8 cellular contexts compared by ENCODE assay signal in genomic region chrX:40734956-40735317, GRCh38. TPM values are rescaled to one million over a fixed set of nuclear protein-coding genes. Genes with fewer than 3 reads are reported as not detected.
A peak's percentile ranks its signal among the peaks of the same experiment; 100 is the strongest.
DNase-seq lines count a peak whose midpoint lies in the region; ATAC-seq and TF ChIP-seq lines count a peak whose summit lies in the region.

No MANE protein-coding gene starts in this region.

- H3K4me3 ChIP-seq in CD8-positive, alpha-beta memory T cell (ENCODE audit: low read length) = peak overlapping the region; percentile 69
- H3K4me3 ChIP-seq in WI38 (ENCODE audit: low read depth, low read length) (peak overlapping the region; percentile 73), uterus (peak overlapping the region; percentile 73 to 77)

- intact Hi-C loops in uterus (cut with DNase I; ENCODE audit: low total_unique reads) = no loop called here

- H3K4me3 Mint-ChIP-seq in CD8-positive, alpha-beta memory T cell = peak overlapping the region; percentile 87 to 100 (median 92)
- peak overlapping the region; percentile 87 to 89 (median 88) for H3K4me3 Mint-ChIP-seq in nephron

- peaks cover 0 to 18% (median 0%) of the 10 kb centered on the region in 3 donors for H3K36me3 Mint-ChIP-seq in CD8-positive, alpha-beta memory T cell
- no peaks in the 10 kb centered on the region for H3K36me3 Mint-ChIP-seq in nephron (ENCODE audit: low read depth)

- CTCF ChIA-PET in CD8-positive, alpha-beta memory T cell (lab: Charles Lee) = interaction anchor here (1.2 to 2.9 kb wide), 3 partner anchors 59 to 83 kb away, joined by 3 to 8 read pairs (median 5); no protein-coding TSS in a partner anchor

- ATAC-seq in HG03045 (IDR thresholded peaks at IDR 0.05; ENCODE audit: unreplicated experiment) (peak; percentile 10), esophagus mucosa (no peak)

- H3K27ac ChIP-seq in CD8-positive, alpha-beta memory T cell (ENCODE audit: low read depth, low read length) = peak overlapping the region; percentile 86
- H3K27ac ChIP-seq in epithelial cell of prostate (peak overlapping the region; percentile 85), uterus (peak overlapping the region; percentile 92)

- TF ChIP-seq CTCF in WI38 (IDR thresholded peaks at IDR 0.05; ENCODE audit: low read depth, low read length) (no peak), nephron (IDR thresholded peaks at IDR 0.05; ENCODE audit: unreplicated experiment in 3 of 3) (no peak), uterus (IDR thresholded peaks at IDR 0.05) (no peak)

- no peaks in the 10 kb centered on the region for H3K9me3 Mint-ChIP-seq in CD8-positive, alpha-beta memory T cell
- no peaks in the 10 kb centered on the region for H3K9me3 Mint-ChIP-seq in nephron

- no peak for TF ChIP-seq POLR2A in uterus (IDR thresholded peaks at IDR 0.05)

- peak in 1 of 5 donors; percentile 16 for DNase-seq in CD8-positive, alpha-beta memory T cell
- DNase-seq in epithelial cell of prostate (ENCODE audit: low read depth, low spot score) (no peak), uterus (peak; percentile 18 to 36), NCI-H345 treated with DMSO at 0.1 percent for 48 hours (lab: John Stamatoyannopoulos, UW; ENCODE audit: unreplicated experiment) (no peak)

- no peaks in the 10 kb centered on the region for H3K36me3 ChIP-seq in CD8-positive, alpha-beta memory T cell (ENCODE audit: insufficient read depth, low read length)
- no peaks in the 10 kb centered on the region for H3K36me3 ChIP-seq in uterus

- H3K27me3 Mint-ChIP-seq in CD8-positive, alpha-beta memory T cell = no peaks in the 10 kb centered on the region
- no peaks in the 10 kb centered on the region for H3K27me3 Mint-ChIP-seq in nephron (ENCODE audit: low read depth)

- POLR2A ChIA-PET in CD8-positive, alpha-beta memory T cell (lab: Charles Lee) = interaction anchor here (0.8 to 1.0 kb wide), 3 partner anchors 11 to 351 kb away, joined by 3 to 5 read pairs (median 4); partner anchors contain the start of gene USP9X

- no peaks in the 10 kb centered on the region for H3K27me3 ChIP-seq in CD8-positive, alpha-beta memory T cell (ENCODE audit: insufficient read depth, low read length, poor library complexity, severe bottlenecking)
- peaks cover 0 to 8% of the 10 kb centered on the region in 2 donors for H3K27me3 ChIP-seq in uterus

- peak overlapping the region; percentile 65 to 100 (median 93) for H3K27ac Mint-ChIP-seq in CD8-positive, alpha-beta memory T cell
- H3K27ac Mint-ChIP-seq in nephron = peak overlapping the region; percentile 73 to 97 (median 97)

- H3K4me1 Mint-ChIP-seq in CD8-positive, alpha-beta memory T cell = peaks cover 52 to 72% (median 68%) of the 10 kb centered on the region in 3 donors
- peaks cover 24% of the 10 kb centered on the region for H3K4me1 Mint-ChIP-seq in nephron

- H3K4me1 ChIP-seq in CD8-positive, alpha-beta memory T cell (ENCODE audit: insufficient read depth, low read length) = peaks cover 19% of the 10 kb centered on the region
- no peaks in the 10 kb centered on the region for H3K4me1 ChIP-seq in uterus

- no peaks in the 10 kb centered on the region for H3K9me3 ChIP-seq in CD8-positive, alpha-beta memory T cell (ENCODE audit: low read length)
- H3K9me3 ChIP-seq in uterus = no peaks in the 10 kb centered on the region

RNA-seq across cellular contexts. Expression of gene MED14, which starts 0.4 kb away (rescaled TPM):
- total RNA-seq in CD8-positive, alpha-beta memory T cell = 10 to 100 TPM; 39.6 to 42.1 TPM
- 8.5 TPM for polyA plus RNA-seq in CD8-positive, alpha-beta memory T cell
- 100 to 1,000 TPM in 1 of 4 donors, 10 to 100 TPM in 3; 12.6 to 125 (median 46.8) TPM for total RNA-seq in uterus
- 39.6 TPM for total RNA-seq in esophagus mucosa

Comparison
In these comparisons a context has a peak if more than half of its experiments do, and no peak if none do; other contexts are left out.
1. DNase-seq: peak in uterus (2 of 2); none in epithelial cell of prostate (single experiment) and NCI-H345 treated with DMSO at 0.1 percent for 48 hours (single experiment).
2. Peak in every context shown above with its lines, with median percentiles within 50 percentile points of each other: H3K27ac ChIP-seq and H3K4me3 ChIP-seq.